8 cellular contexts compared by ENCODE assay signal in the genomic region with DNA sequence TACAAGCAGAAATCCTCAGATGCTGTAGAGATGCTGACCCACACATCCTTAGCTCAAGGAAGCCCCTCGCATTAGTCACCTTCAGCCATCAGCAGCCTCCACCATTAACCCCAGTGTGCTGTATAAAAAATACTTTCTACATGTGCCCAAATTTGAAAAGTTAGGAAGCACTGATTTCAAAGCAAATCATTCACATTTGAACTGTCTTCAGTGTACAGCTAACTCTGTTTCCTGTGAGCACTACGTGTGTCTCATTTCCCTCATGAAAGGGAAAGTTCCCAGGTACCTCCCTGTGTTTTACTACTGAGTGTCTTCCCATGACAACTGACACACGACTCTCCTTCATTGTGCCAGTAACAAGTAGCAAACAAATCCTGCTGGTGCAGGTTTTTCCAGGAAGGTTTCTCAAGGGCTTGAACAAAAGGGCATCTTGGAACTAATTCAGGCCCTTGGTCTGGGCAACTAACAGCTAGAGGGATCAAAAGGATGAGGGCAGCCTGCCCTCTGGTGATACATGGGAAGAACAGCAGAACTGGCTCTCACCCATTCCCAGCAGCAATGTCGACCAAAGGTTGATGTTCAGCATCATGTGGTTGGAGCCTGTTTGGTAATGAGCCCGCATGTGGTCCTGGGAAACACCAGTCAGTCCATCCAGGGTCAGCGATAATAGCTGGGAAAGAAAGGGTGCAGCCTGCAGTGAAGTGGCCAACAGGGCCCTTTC. TPM values are rescaled to one million over a fixed set of nuclear protein-coding genes. Genes with fewer than 3 reads are reported as not detected.
A peak's percentile ranks its signal among the peaks of the same experiment; 100 is the strongest.
DNase-seq lines count a peak whose midpoint lies in the region; ATAC-seq and TF ChIP-seq lines count a peak whose summit lies in the region.

No MANE protein-coding gene starts in this region.

- TF ChIP-seq CTCF in 22Rv1 (IDR thresholded peaks at IDR 0.05): peak; percentile 48
- peak; percentile 72 for TF ChIP-seq CTCF in osteoblast (IDR thresholded peaks at IDR 0.05; ENCODE audit: extremely low read depth, low read depth, low read length)

- no peak overlapping the region for H3K4me3 ChIP-seq in osteoblast (ENCODE audit: insufficient read depth, low read length)

- H3K79me2 ChIP-seq in osteoblast (ENCODE audit: insufficient read depth, low read length): peaks cover 22% of the 10 kb centered on the region

- H3K9me3 ChIP-seq in osteoblast (ENCODE audit: low read depth, low read length): no peaks in the 10 kb centered on the region

- DNase-seq in ELF-1 (ENCODE audit: low read depth, low spot score) (peak; percentile 64), NCI-H2196 (lab: John Stamatoyannopoulos, UW; ENCODE audit: unreplicated experiment) (peak; percentile 90), dermis microvascular lymphatic vessel endothelial cell (ENCODE audit: low read depth in 2 of 2) (peak; percentile 44 to 75), osteoblast (ENCODE audit: insufficient read length, low spot score, missing footprints) (peak; percentile 78), KG1 (lab: John Stamatoyannopoulos, UW) (no peak)

- no peak overlapping the region for H3K4me2 ChIP-seq in osteoblast (ENCODE audit: insufficient read depth, low read length)

- H3K27me3 ChIP-seq in osteoblast (ENCODE audit: insufficient read depth, low read length): no peaks in the 10 kb centered on the region

- H3K27ac ChIP-seq in 22Rv1 (no peak overlapping the region), osteoblast (ENCODE audit: low read depth, low read length) (no peak overlapping the region)

- ATAC-seq in GM21786 (IDR thresholded peaks at IDR 0.05; ENCODE audit: unreplicated experiment) (no peak), GM19328 (IDR thresholded peaks at IDR 0.05; ENCODE audit: unreplicated experiment) (no peak)

- no peak overlapping the region for H2AFZ ChIP-seq in osteoblast (ENCODE audit: low read length)

- peaks cover 16% of the 10 kb centered on the region for H3K4me1 ChIP-seq in osteoblast (ENCODE audit: insufficient read depth, low read length)

- H4K20me1 ChIP-seq in osteoblast (ENCODE audit: insufficient read depth, low read length): peaks cover 2% of the 10 kb centered on the region

- H3K36me3 ChIP-seq in osteoblast (ENCODE audit: insufficient read depth, low read length): peaks cover 56% of the 10 kb centered on the region

RNA-seq across cellular contexts. Expression of gene SLC35B1, which starts 4.0 kb away (rescaled TPM):
- 50.1 and 56.0 TPM in 2 replicates for total RNA-seq in dermis microvascular lymphatic vessel endothelial cell
- total RNA-seq in osteoblast: 43.6 and 48.1 TPM in 2 replicates

RNA-seq across cellular contexts. Expression of gene SPOP, which starts 25.8 kb away (rescaled TPM):
- total RNA-seq in dermis microvascular lymphatic vessel endothelial cell: 106 and 121 TPM in 2 replicates
- 55.7 and 61.6 TPM in 2 replicates for total RNA-seq in osteoblast
